In genomic region chr14:67365476-67365875, GRCh38 we compare ENCODE assay signal across 3 cellular contexts.
TF ChIP-seq lines count a peak whose summit lies in the region.

No MANE protein-coding gene starts in this region.

TF ChIP-seq in GM12891, 5 proteins besides CTCF, POLR2A, EP300 and RAD21:
- TF ChIP-seq SPI1 (IDR thresholded peaks at IDR 0.05; ENCODE audit: low read depth, low read length) (no peak), POU2F2 (IDR thresholded peaks at IDR 0.05; ENCODE audit: low read depth, low read length) (no peak), POLR2AphosphoS5 (IDR thresholded peaks at IDR 0.05; ENCODE audit: low read depth, low read length) (no peak), TAF1 (IDR thresholded peaks at IDR 0.05; ENCODE audit: low read depth, low read length) (no peak), PAX5 (IDR thresholded peaks at IDR 0.05; ENCODE audit: insufficient read depth, low read length, severe bottlenecking) (no peak)

TF ChIP-seq in GM12878, 131 proteins besides CTCF, POLR2A, EP300 and RAD21:
- peak; percentile 39 for TF ChIP-seq SKIL (IDR thresholded peaks at IDR 0.05; ENCODE audit: low read depth, poor library complexity, severe bottlenecking)
- TF ChIP-seq POLR2AphosphoS2 (IDR thresholded peaks at IDR 0.05; ENCODE audit: low read depth, low read length): no peak
- peak; percentile 42; the same call in 1 of the 2 replicates for TF ChIP-seq CHD2 (IDR thresholded peaks at IDR 0.05; ENCODE audit: borderline replicate concordance, low read depth, low read length)
- TF ChIP-seq PAX8 (IDR thresholded peaks at IDR 0.05): no peak
- TF ChIP-seq MTA2 (IDR thresholded peaks at IDR 0.05; ENCODE audit: low read depth): peak; percentile 81
- peak; percentile 93 for TF ChIP-seq ATF7 (IDR thresholded peaks at IDR 0.05; ENCODE audit: low read depth)
- TF ChIP-seq ZNF384 (IDR thresholded peaks at IDR 0.05; ENCODE audit: borderline replicate concordance, low read depth, low read length): peak; percentile 65; the same call in 1 of the 2 replicates
- TF ChIP-seq, protein P1, sequence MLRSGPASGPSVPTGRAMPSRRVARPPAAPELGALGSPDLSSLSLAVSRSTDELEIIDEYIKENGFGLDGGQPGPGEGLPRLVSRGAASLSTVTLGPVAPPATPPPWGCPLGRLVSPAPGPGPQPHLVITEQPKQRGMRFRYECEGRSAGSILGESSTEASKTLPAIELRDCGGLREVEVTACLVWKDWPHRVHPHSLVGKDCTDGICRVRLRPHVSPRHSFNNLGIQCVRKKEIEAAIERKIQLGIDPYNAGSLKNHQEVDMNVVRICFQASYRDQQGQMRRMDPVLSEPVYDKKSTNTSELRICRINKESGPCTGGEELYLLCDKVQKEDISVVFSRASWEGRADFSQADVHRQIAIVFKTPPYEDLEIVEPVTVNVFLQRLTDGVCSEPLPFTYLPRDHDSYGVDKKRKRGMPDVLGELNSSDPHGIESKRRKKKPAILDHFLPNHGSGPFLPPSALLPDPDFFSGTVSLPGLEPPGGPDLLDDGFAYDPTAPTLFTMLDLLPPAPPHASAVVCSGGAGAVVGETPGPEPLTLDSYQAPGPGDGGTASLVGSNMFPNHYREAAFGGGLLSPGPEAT (IDR thresholded peaks at IDR 0.05; ENCODE audit: low read depth): 0 out of 2 replicates have a peak, but pooled peaks have one; percentile 15
- peak; percentile 37; the same call in 1 of the 2 replicates for TF ChIP-seq PKNOX1 (IDR thresholded peaks at IDR 0.05)
- TF ChIP-seq MEF2B (IDR thresholded peaks at IDR 0.05; ENCODE audit: partially characterized antibody, poor library complexity, severe bottlenecking): peak; percentile 37
- TF ChIP-seq RFX5 (IDR thresholded peaks at IDR 0.05; ENCODE audit: low read depth, low read length): peak; percentile 61; the same call in 1 of the 2 replicates
- TF ChIP-seq CBFB (IDR thresholded peaks at IDR 0.05; ENCODE audit: low read depth): no peak
- peak; percentile 19; the same call in 1 of the 2 replicates for TF ChIP-seq MXI1 (IDR thresholded peaks at IDR 0.05; ENCODE audit: low read depth, low read length)

TF ChIP-seq in HEK293T, 16 proteins besides CTCF, POLR2A, EP300 and RAD21:
- TF ChIP-seq ZNF384 (IDR thresholded peaks at IDR 0.05): no peak
- TF ChIP-seq ARNT (IDR thresholded peaks at IDR 0.05): no peak
- no peak for TF ChIP-seq TARDBP (IDR thresholded peaks at IDR 0.05)
- no peak for TF ChIP-seq LEF1 (IDR thresholded peaks at IDR 0.05; ENCODE audit: borderline replicate concordance)
- TF ChIP-seq ELF4 (IDR thresholded peaks at IDR 0.05): no peak
- TF ChIP-seq CTBP1 (IDR thresholded peaks at IDR 0.05; ENCODE audit: borderline replicate concordance): no peak
- no peak for TF ChIP-seq L3MBTL2 (conservative IDR thresholded peaks at IDR 0.05)
- no peak for TF ChIP-seq SUZ12 (IDR thresholded peaks at IDR 0.05)
- TF ChIP-seq FOXK2 (IDR thresholded peaks at IDR 0.05): no peak
- TF ChIP-seq PKNOX1 (IDR thresholded peaks at IDR 0.05): no peak
- TF ChIP-seq SP1 (IDR thresholded peaks at IDR 0.05): no peak
- no peak for TF ChIP-seq FOXM1 (IDR thresholded peaks at IDR 0.05; ENCODE audit: borderline replicate concordance)
- no peak for TF ChIP-seq NFRKB (IDR thresholded peaks at IDR 0.05)
- no peak for TF ChIP-seq HDGF (IDR thresholded peaks at IDR 0.05; ENCODE audit: borderline replicate concordance)
- no peak for TF ChIP-seq FOXA1 (IDR thresholded peaks at IDR 0.05)
- no peak for TF ChIP-seq BHLHE40 (IDR thresholded peaks at IDR 0.05; ENCODE audit: borderline replicate concordance)
